Comparison of ENCODE assay signal across 1 cellular context in genomic region chr2:174009488-174010223, GRCh38.
TF ChIP-seq lines count a peak whose summit lies in the region.

No MANE protein-coding gene starts in this region.

TF ChIP-seq in WTC11, 78 proteins besides CTCF, POLR2A, EP300 and RAD21 (continued from another document):
- no peak for TF ChIP-seq E2F1 (CRISPR knock-in tag; IDR thresholded peaks at IDR 0.05)
- no peak for TF ChIP-seq ATF1 (CRISPR knock-in tag; IDR thresholded peaks at IDR 0.05)
- TF ChIP-seq ATF3 (CRISPR knock-in tag; conservative IDR thresholded peaks at IDR 0.05), result no peak
- no peak for TF ChIP-seq ZNF281 (CRISPR knock-in tag; IDR thresholded peaks at IDR 0.05)
- TF ChIP-seq SMAD3 (CRISPR knock-in tag; IDR thresholded peaks at IDR 0.05; ENCODE audit: borderline replicate concordance), result no peak
- TF ChIP-seq E2F5 (CRISPR knock-in tag; IDR thresholded peaks at IDR 0.05), result no peak
- no peak for TF ChIP-seq SOX15 (CRISPR knock-in tag; IDR thresholded peaks at IDR 0.05)
- no peak for TF ChIP-seq ZNF232 (CRISPR knock-in tag; IDR thresholded peaks at IDR 0.05)
- TF ChIP-seq NR2C2 (CRISPR knock-in tag; IDR thresholded peaks at IDR 0.05), result no peak
- no peak for TF ChIP-seq IRF2 (CRISPR knock-in tag; IDR thresholded peaks at IDR 0.05; ENCODE audit: borderline replicate concordance, low read depth)
- no peak for TF ChIP-seq STAT6 (CRISPR knock-in tag; conservative IDR thresholded peaks at IDR 0.05; ENCODE audit: low read depth)
- no peak for TF ChIP-seq ZNF416 (CRISPR knock-in tag; IDR thresholded peaks at IDR 0.05)
- no peak for TF ChIP-seq ETV6 (CRISPR knock-in tag; IDR thresholded peaks at IDR 0.05)
- no peak for TF ChIP-seq NFATC4 (CRISPR knock-in tag; IDR thresholded peaks at IDR 0.05)
- TF ChIP-seq MAX (CRISPR knock-in tag; IDR thresholded peaks at IDR 0.05), result no peak
- TF ChIP-seq EMX1 (CRISPR knock-in tag; IDR thresholded peaks at IDR 0.05), result no peak
